1 cellular context compared by ENCODE assay signal in genomic region chr16:3865241-3865640, GRCh38.
TF ChIP-seq lines count a peak whose summit lies in the region.

No MANE protein-coding gene starts in this region.

TF ChIP-seq in K562, 482 proteins besides CTCF, POLR2A, EP300 and RAD21 (continued from another document and continues in another):
- no peak for TF ChIP-seq RCOR1 (IDR thresholded peaks at IDR 0.05; ENCODE audit: borderline replicate concordance in 1 of 2, low read depth in 2 of 2, low read length in 2 of 2)
- peak; percentile 64 for TF ChIP-seq CBFA2T3 (IDR thresholded peaks at IDR 0.05)
- TF ChIP-seq ARID1B (IDR thresholded peaks at IDR 0.05): peak; percentile 31; the same call in 1 of the 2 replicates
- no peak for TF ChIP-seq ZBTB1 (CRISPR knock-in tag; IDR thresholded peaks at IDR 0.05; ENCODE audit: borderline replicate concordance, low read depth)
- no peak for TF ChIP-seq RBM34 (IDR thresholded peaks at IDR 0.05; ENCODE audit: borderline replicate concordance, insufficient read depth, low read length)
- no peak for TF ChIP-seq SMC3 (conservative IDR thresholded peaks at IDR 0.05; ENCODE audit: insufficient read depth, low read depth, low read length)
- TF ChIP-seq, protein P1, sequence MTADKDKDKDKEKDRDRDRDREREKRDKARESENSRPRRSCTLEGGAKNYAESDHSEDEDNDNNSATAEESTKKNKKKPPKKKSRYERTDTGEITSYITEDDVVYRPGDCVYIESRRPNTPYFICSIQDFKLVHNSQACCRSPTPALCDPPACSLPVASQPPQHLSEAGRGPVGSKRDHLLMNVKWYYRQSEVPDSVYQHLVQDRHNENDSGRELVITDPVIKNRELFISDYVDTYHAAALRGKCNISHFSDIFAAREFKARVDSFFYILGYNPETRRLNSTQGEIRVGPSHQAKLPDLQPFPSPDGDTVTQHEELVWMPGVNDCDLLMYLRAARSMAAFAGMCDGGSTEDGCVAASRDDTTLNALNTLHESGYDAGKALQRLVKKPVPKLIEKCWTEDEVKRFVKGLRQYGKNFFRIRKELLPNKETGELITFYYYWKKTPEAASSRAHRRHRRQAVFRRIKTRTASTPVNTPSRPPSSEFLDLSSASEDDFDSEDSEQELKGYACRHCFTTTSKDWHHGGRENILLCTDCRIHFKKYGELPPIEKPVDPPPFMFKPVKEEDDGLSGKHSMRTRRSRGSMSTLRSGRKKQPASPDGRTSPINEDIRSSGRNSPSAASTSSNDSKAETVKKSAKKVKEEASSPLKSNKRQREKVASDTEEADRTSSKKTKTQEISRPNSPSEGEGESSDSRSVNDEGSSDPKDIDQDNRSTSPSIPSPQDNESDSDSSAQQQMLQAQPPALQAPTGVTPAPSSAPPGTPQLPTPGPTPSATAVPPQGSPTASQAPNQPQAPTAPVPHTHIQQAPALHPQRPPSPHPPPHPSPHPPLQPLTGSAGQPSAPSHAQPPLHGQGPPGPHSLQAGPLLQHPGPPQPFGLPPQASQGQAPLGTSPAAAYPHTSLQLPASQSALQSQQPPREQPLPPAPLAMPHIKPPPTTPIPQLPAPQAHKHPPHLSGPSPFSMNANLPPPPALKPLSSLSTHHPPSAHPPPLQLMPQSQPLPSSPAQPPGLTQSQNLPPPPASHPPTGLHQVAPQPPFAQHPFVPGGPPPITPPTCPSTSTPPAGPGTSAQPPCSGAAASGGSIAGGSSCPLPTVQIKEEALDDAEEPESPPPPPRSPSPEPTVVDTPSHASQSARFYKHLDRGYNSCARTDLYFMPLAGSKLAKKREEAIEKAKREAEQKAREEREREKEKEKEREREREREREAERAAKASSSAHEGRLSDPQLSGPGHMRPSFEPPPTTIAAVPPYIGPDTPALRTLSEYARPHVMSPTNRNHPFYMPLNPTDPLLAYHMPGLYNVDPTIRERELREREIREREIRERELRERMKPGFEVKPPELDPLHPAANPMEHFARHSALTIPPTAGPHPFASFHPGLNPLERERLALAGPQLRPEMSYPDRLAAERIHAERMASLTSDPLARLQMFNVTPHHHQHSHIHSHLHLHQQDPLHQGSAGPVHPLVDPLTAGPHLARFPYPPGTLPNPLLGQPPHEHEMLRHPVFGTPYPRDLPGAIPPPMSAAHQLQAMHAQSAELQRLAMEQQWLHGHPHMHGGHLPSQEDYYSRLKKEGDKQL (CRISPR knock-in tag; IDR thresholded peaks at IDR 0.05; ENCODE audit: borderline replicate concordance): no peak
- peak; percentile 28; the same call in 1 of the 2 replicates for TF ChIP-seq DPF2 (IDR thresholded peaks at IDR 0.05)
- 0 out of 2 replicates have a peak, but pooled peaks have one; percentile 16 for TF ChIP-seq ZEB2 (IDR thresholded peaks at IDR 0.05)
- TF ChIP-seq ZNF124 (CRISPR knock-in tag; IDR thresholded peaks at IDR 0.05): no peak
- no peak for TF ChIP-seq MCM2 (IDR thresholded peaks at IDR 0.05; ENCODE audit: low read depth)
- TF ChIP-seq ZNF384 (IDR thresholded peaks at IDR 0.05; ENCODE audit: low read depth, low read length): no peak
- no peak for TF ChIP-seq RBM25 (IDR thresholded peaks at IDR 0.05; ENCODE audit: low read depth, low read length, severe bottlenecking)
- TF ChIP-seq, protein P2, sequence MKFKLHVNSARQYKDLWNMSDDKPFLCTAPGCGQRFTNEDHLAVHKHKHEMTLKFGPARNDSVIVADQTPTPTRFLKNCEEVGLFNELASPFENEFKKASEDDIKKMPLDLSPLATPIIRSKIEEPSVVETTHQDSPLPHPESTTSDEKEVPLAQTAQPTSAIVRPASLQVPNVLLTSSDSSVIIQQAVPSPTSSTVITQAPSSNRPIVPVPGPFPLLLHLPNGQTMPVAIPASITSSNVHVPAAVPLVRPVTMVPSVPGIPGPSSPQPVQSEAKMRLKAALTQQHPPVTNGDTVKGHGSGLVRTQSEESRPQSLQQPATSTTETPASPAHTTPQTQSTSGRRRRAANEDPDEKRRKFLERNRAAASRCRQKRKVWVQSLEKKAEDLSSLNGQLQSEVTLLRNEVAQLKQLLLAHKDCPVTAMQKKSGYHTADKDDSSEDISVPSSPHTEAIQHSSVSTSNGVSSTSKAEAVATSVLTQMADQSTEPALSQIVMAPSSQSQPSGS (CRISPR knock-in tag; IDR thresholded peaks at IDR 0.05): no peak
- TF ChIP-seq TAF1 (IDR thresholded peaks at IDR 0.05; ENCODE audit: control insufficient read depth, extremely low read depth, insufficient read depth, low read length, severe bottlenecking): no peak
- TF ChIP-seq GATA2 (CRISPR knock-in tag; IDR thresholded peaks at IDR 0.05): no peak
- TF ChIP-seq, protein P3, sequence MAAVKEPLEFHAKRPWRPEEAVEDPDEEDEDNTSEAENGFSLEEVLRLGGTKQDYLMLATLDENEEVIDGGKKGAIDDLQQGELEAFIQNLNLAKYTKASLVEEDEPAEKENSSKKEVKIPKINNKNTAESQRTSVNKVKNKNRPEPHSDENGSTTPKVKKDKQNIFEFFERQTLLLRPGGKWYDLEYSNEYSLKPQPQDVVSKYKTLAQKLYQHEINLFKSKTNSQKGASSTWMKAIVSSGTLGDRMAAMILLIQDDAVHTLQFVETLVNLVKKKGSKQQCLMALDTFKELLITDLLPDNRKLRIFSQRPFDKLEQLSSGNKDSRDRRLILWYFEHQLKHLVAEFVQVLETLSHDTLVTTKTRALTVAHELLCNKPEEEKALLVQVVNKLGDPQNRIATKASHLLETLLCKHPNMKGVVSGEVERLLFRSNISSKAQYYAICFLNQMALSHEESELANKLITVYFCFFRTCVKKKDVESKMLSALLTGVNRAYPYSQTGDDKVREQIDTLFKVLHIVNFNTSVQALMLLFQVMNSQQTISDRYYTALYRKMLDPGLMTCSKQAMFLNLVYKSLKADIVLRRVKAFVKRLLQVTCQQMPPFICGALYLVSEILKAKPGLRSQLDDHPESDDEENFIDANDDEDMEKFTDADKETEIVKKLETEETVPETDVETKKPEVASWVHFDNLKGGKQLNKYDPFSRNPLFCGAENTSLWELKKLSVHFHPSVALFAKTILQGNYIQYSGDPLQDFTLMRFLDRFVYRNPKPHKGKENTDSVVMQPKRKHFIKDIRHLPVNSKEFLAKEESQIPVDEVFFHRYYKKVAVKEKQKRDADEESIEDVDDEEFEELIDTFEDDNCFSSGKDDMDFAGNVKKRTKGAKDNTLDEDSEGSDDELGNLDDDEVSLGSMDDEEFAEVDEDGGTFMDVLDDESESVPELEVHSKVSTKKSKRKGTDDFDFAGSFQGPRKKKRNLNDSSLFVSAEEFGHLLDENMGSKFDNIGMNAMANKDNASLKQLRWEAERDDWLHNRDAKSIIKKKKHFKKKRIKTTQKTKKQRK (IDR thresholded peaks at IDR 0.05; ENCODE audit: borderline replicate concordance, low read depth, low read length): no peak
- no peak for TF ChIP-seq BRF1 (IDR thresholded peaks at IDR 0.05; ENCODE audit: borderline replicate concordance, extremely low read depth, insufficient read length)
- no peak for TF ChIP-seq TBL1XR1 (IDR thresholded peaks at IDR 0.05; ENCODE audit: low read length in 2 of 2)
- TF ChIP-seq NCOA2 (IDR thresholded peaks at IDR 0.05; ENCODE audit: partially characterized antibody in 2 of 2): no peak
- TF ChIP-seq RFX1 (IDR thresholded peaks at IDR 0.05): no peak
- TF ChIP-seq NR3C1 (CRISPR knock-in tag; IDR thresholded peaks at IDR 0.05): no peak
- TF ChIP-seq GTF2E2 (tag; IDR thresholded peaks at IDR 0.05): no peak
- TF ChIP-seq MGA (IDR thresholded peaks at IDR 0.05): no peak
- no peak for TF ChIP-seq SAFB (IDR thresholded peaks at IDR 0.05; ENCODE audit: borderline replicate concordance, low read depth, low read length)
- no peak for TF ChIP-seq TFAM (CRISPR knock-in tag; conservative IDR thresholded peaks at IDR 0.05)
- no peak for TF ChIP-seq ZNF583 (CRISPR knock-in tag; IDR thresholded peaks at IDR 0.05)
- no peak for TF ChIP-seq ZFX (CRISPR knock-in tag; IDR thresholded peaks at IDR 0.05)
- no peak for TF ChIP-seq TARDBP (IDR thresholded peaks at IDR 0.05)
- TF ChIP-seq, protein P4, sequence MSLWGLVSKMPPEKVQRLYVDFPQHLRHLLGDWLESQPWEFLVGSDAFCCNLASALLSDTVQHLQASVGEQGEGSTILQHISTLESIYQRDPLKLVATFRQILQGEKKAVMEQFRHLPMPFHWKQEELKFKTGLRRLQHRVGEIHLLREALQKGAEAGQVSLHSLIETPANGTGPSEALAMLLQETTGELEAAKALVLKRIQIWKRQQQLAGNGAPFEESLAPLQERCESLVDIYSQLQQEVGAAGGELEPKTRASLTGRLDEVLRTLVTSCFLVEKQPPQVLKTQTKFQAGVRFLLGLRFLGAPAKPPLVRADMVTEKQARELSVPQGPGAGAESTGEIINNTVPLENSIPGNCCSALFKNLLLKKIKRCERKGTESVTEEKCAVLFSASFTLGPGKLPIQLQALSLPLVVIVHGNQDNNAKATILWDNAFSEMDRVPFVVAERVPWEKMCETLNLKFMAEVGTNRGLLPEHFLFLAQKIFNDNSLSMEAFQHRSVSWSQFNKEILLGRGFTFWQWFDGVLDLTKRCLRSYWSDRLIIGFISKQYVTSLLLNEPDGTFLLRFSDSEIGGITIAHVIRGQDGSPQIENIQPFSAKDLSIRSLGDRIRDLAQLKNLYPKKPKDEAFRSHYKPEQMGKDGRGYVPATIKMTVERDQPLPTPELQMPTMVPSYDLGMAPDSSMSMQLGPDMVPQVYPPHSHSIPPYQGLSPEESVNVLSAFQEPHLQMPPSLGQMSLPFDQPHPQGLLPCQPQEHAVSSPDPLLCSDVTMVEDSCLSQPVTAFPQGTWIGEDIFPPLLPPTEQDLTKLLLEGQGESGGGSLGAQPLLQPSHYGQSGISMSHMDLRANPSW (CRISPR knock-in tag; IDR thresholded peaks at IDR 0.05): no peak
- no peak for TF ChIP-seq ZNF175 (CRISPR knock-in tag; IDR thresholded peaks at IDR 0.05; ENCODE audit: low read depth)
- no peak for TF ChIP-seq ZNF785 (CRISPR knock-in tag; IDR thresholded peaks at IDR 0.05)
- peak; percentile 54; the same call in 1 of the 2 replicates for TF ChIP-seq HMBOX1 (IDR thresholded peaks at IDR 0.05)
- no peak for TF ChIP-seq ZNF778 (CRISPR knock-in tag; IDR thresholded peaks at IDR 0.05)
